ENCODE assay signal across 15 cellular contexts in the genomic region with DNA sequence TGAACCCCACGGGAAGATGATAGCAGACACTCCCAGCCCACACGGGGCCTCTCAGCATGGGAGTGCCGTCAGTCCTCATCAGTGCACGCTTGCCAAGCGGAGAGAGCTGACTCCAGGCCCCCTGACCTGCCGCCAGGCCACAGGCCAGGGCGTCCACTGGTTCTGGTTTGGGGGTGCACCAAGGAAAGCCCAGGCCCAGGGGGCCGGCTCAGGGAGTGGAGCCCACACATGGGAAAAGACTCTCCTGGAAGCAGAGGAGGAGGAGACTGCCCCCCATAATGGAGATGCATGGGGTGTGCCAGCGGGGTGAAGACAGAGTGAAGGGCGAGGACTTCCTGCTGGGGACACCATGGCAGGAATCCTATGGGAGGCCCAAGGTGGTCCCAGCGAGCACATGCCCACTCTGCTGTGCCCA. TPM values are rescaled to one million over a fixed set of nuclear protein-coding genes. Genes with fewer than 3 reads are reported as not detected.
"Had no signal": no experiment of that assay in that cellular context is flagged by ENCODE, and none has a peak within 500 bp of the region (broad histone marks: within the 10 kb centered on the region; RNA-seq: fewer than 3 reads in every experiment).

No MANE protein-coding gene starts in this region.

- H3K27ac Mint-ChIP-seq: activated CD4-positive, alpha-beta T cell treated with anti-CD3 and anti-CD28 coated beads, Interleukin-2, amount 10 ng/mL, durations not matched to agents 7 days and 5 days; neural progenitor cell had no signal

- H3K9me3 ChIP-seq: esophagus muscularis mucosa, left ventricle myocardium inferior, pancreas, tibial artery had no signal

- H3K27me3 Mint-ChIP-seq: activated CD4-positive, alpha-beta T cell treated with anti-CD3 and anti-CD28 coated beads, Interleukin-2, amount 10 ng/mL, durations not matched to agents 7 days and 5 days; T-helper 17 cell had no signal

- H3K9me3 Mint-ChIP-seq: activated CD4-positive, alpha-beta T cell treated with anti-CD3 and anti-CD28 coated beads, Interleukin-2, amount 10 ng/mL, durations not matched to agents 7 days and 5 days; activated T-cell treated with anti-CD3 and anti-CD28 coated beads, Interleukin-2, amount 50 U/mL, for 4 hours; neural progenitor cell had no signal

- DNase-seq: activated CD4-positive, alpha-beta T cell treated with anti-CD3 and anti-CD28 coated beads, Interleukin-2, amount 10 ng/mL, durations not matched to agents 7 days and 5 days; activated CD4-positive, CD25-positive, alpha-beta regulatory T cell; activated naive CD4-positive, alpha-beta T cell treated with Interleukin-2 at 50 U/mL for 16 hours; activated T-cell treated with anti-CD3 and anti-CD28 coated beads, Interleukin-2, amount 50 U/mL, for 4 hours; foreskin fibroblast; islet precursor cell; left ventricle myocardium inferior; mesendoderm; SHP77; stimulated activated CD4-positive, alpha-beta T cell treated with anti-CD3 and anti-CD28 coated beads, Interleukin-4, amount 100 ng/mL, for 4 hours; T-helper 17 cell had no signal

- H3K4me3 ChIP-seq: esophagus muscularis mucosa, left ventricle myocardium inferior, neural progenitor cell, pancreas, tibial artery had no signal

- H3K4me3 Mint-ChIP-seq: activated CD4-positive, alpha-beta T cell treated with anti-CD3 and anti-CD28 coated beads, Interleukin-2, amount 10 ng/mL, durations not matched to agents 7 days and 5 days; activated T-cell treated with anti-CD3 and anti-CD28 coated beads, Interleukin-2, amount 50 U/mL, for 4 hours; neural progenitor cell; T-helper 17 cell had no signal

- H3K36me3 ChIP-seq: neural progenitor cell had no signal

- H3K27ac ChIP-seq: esophagus muscularis mucosa, left ventricle myocardium inferior, neural progenitor cell, pancreas, tibial artery had no signal

- ATAC-seq: activated T-cell treated with anti-CD3 and anti-CD28 coated beads, Interleukin-2, amount 50 U/mL, for 4 hours; pancreas; T-helper 17 cell had no signal

- H3K27me3 ChIP-seq: esophagus muscularis mucosa, neural progenitor cell, pancreas, tibial artery had no signal

RNA-seq across cellular contexts. Expression of a gene that starts 16.4 kb away (rescaled TPM):
- total RNA-seq: esophagus muscularis mucosa had no signal
